Comparison of ENCODE assay signal across 8 cellular contexts in genomic region chr5:177302354-177303110, GRCh38. TPM values are rescaled to one million over a fixed set of nuclear protein-coding genes. Genes with fewer than 3 reads are reported as not detected.
A peak's percentile ranks its signal among the peaks of the same experiment; 100 is the strongest.
DNase-seq lines count a peak whose midpoint lies in the region; ATAC-seq, FAIRE-seq and TF ChIP-seq lines count a peak whose summit lies in the region.

No MANE protein-coding gene starts in this region.

- peak overlapping the region; percentile 93 for H3K4me3 Mint-ChIP-seq in activated CD8-positive, alpha-beta T cell treated with anti-CD3 and anti-CD28 coated beads, Interleukin-2, amount 10 ng/mL, durations not matched to agents 7 days and 5 days
- peak overlapping the region; percentile 88 to 90 for H3K4me3 Mint-ChIP-seq in stimulated activated naive CD8-positive, alpha-beta T cell treated with anti-CD3 and anti-CD28 coated beads, Interleukin-15, amount 100 ng/mL, for 72 hours

- POLR2A ChIA-PET in A549 (lab: Yijun Ruan, JAX) = interaction anchor here (0.6 kb wide), 1 partner anchor 155 kb away, joined by 4 read pairs; no protein-coding TSS in a partner anchor
- POLR2A ChIA-PET in activated CD8-positive, alpha-beta T cell treated with anti-CD3 and anti-CD28 coated beads, Interleukin-2, amount 10 ng/mL, durations not matched to agents 7 days and 5 days (lab: Charles Lee) = interaction anchor here (0.5 to 1.6 kb wide), 3 partner anchors 10 to 183 kb away, joined by 3 to 7 read pairs (median 6); partner anchors contain the start of genes LMAN2 and MXD3

- no peaks in the 10 kb centered on the region for H3K27me3 ChIP-seq in H7 (ENCODE audit: control insufficient read depth, insufficient read depth, low read length)
- no peaks in the 10 kb centered on the region for H3K27me3 ChIP-seq in iPS DF 6.9 (ENCODE audit: control insufficient read depth, insufficient read depth, low read length)

- peak overlapping the region; percentile 68 for H3K4me3 ChIP-seq in A549
- H3K4me3 ChIP-seq in H7 (ENCODE audit: insufficient read depth, low read depth, low read length) = peak overlapping the region; percentile 92
- H3K4me3 ChIP-seq in iPS DF 6.9 (ENCODE audit: low read length) = peak overlapping the region; percentile 80; the same call in 1 of the 2 replicates

- TF ChIP-seq EP300 in A549 (IDR thresholded peaks at IDR 0.05) = no peak

- WGBS in A549 (ENCODE audit: missing lambda C conversion rate) = 79% methylated on average over 22 of the region's 24 CpGs
- no CpG with 5 or more reads among the region's 24 CpGs for WGBS in iPS DF 6.9 (ENCODE audit: insufficient coverage, insufficient read length)

- TF ChIP-seq POLR2A in A549 (IDR thresholded peaks at IDR 0.05; ENCODE audit: low read length) = no peak

- H3K27me3 Mint-ChIP-seq in activated CD8-positive, alpha-beta T cell treated with anti-CD3 and anti-CD28 coated beads, Interleukin-2, amount 10 ng/mL, durations not matched to agents 7 days and 5 days (ENCODE audit: low read depth) = no peaks in the 10 kb centered on the region
- H3K27me3 Mint-ChIP-seq in stimulated activated naive CD8-positive, alpha-beta T cell treated with anti-CD3 and anti-CD28 coated beads, Interleukin-15, amount 100 ng/mL, for 72 hours = no peaks in the 10 kb centered on the region

- H3K9me3 ChIP-seq in A549 = no peaks in the 10 kb centered on the region
- H3K9me3 ChIP-seq in iPS DF 6.9 (ENCODE audit: control insufficient read depth, insufficient read depth, low read length) = no peaks in the 10 kb centered on the region

- peaks cover 42% of the 10 kb centered on the region for H3K4me1 ChIP-seq in A549
- H3K4me1 ChIP-seq in iPS DF 6.9 (ENCODE audit: control insufficient read depth, insufficient read depth, low read length) = peaks cover 3% of the 10 kb centered on the region; the same call in 1 of the 2 replicates

- no peak for FAIRE-seq in A549 (lab: Jason Lieb, UNC)

- H3K36me3 Mint-ChIP-seq in activated CD8-positive, alpha-beta T cell treated with anti-CD3 and anti-CD28 coated beads, Interleukin-2, amount 10 ng/mL, durations not matched to agents 7 days and 5 days (ENCODE audit: low read depth) = peaks cover 76% of the 10 kb centered on the region

- no peak for TF ChIP-seq RAD21 in A549 (conservative IDR thresholded peaks at IDR 0.05 in 1 of 2, IDR thresholded peaks at IDR 0.05 in 1 of 2)

- H3K27ac Mint-ChIP-seq in activated CD8-positive, alpha-beta T cell treated with anti-CD3 and anti-CD28 coated beads, Interleukin-2, amount 10 ng/mL, durations not matched to agents 7 days and 5 days = peak overlapping the region; percentile 90
- peak overlapping the region; percentile 65 to 95 for H3K27ac Mint-ChIP-seq in stimulated activated naive CD8-positive, alpha-beta T cell treated with anti-CD3 and anti-CD28 coated beads, Interleukin-15, amount 100 ng/mL, for 72 hours

- H3K4me1 Mint-ChIP-seq in activated CD8-positive, alpha-beta T cell treated with anti-CD3 and anti-CD28 coated beads, Interleukin-2, amount 10 ng/mL, durations not matched to agents 7 days and 5 days (ENCODE audit: low read depth) = peaks cover 85% of the 10 kb centered on the region
- H3K4me1 Mint-ChIP-seq in stimulated activated naive CD8-positive, alpha-beta T cell treated with anti-CD3 and anti-CD28 coated beads, Interleukin-15, amount 100 ng/mL, for 72 hours = peaks cover 79% of the 10 kb centered on the region

- DNase-seq in A549 (ENCODE audit: low read depth in 1 of 2, low spot score in 1 of 2) = no peak
- peak; percentile 63 for DNase-seq in H7
- no peak for DNase-seq in activated CD8-positive, alpha-beta T cell treated with anti-CD3 and anti-CD28 coated beads, Interleukin-2, amount 10 ng/mL, durations not matched to agents 7 days and 5 days
- DNase-seq in iPS DF 6.9 (ENCODE audit: low read depth, low spot score) = no peak
- DNase-seq in stimulated activated naive CD8-positive, alpha-beta T cell treated with anti-CD3 and anti-CD28 coated beads, Interleukin-15, amount 100 ng/mL, for 72 hours = no peak
- DNase-seq in effector CD4-positive, alpha-beta T cell = no peak
- no peak for DNase-seq in DMS153 (lab: John Stamatoyannopoulos, UW)
- no peak for DNase-seq in activated CD4-positive, alpha-beta T cell treated with anti-CD3 and anti-CD28 coated beads, Interleukin-2, amount 50 U/mL, for 48 hours

- H3K27ac ChIP-seq in A549 (peak overlapping the region; percentile 95 to 96), iPS DF 6.9 (ENCODE audit: low read length) (no peak overlapping the region)

- CTCF ChIA-PET in A549 (lab: Yijun Ruan, JAX) = interaction anchor here (0.5 to 4.6 kb wide), 5 partner anchors 7 to 189 kb away, joined by 3 to 24 read pairs (median 4); no protein-coding TSS in a partner anchor
- CTCF ChIA-PET in activated CD8-positive, alpha-beta T cell treated with anti-CD3 and anti-CD28 coated beads, Interleukin-2, amount 10 ng/mL, durations not matched to agents 7 days and 5 days (lab: Charles Lee) = interaction anchor here (0.8 to 6.6 kb wide), 6 partner anchors 7 to 231 kb away, joined by 3 to 30 read pairs (median 6); no protein-coding TSS in a partner anchor

- ATAC-seq in A549 = peak; percentile 3 to 35; a peak in 3 of 6 replicates
- no peak for ATAC-seq in activated CD8-positive, alpha-beta T cell treated with anti-CD3 and anti-CD28 coated beads, Interleukin-2, amount 10 ng/mL, durations not matched to agents 7 days and 5 days
- no peak for ATAC-seq in stimulated activated naive CD8-positive, alpha-beta T cell treated with anti-CD3 and anti-CD28 coated beads, Interleukin-15, amount 100 ng/mL, for 72 hours

- no peaks in the 10 kb centered on the region for H3K9me3 Mint-ChIP-seq in activated CD8-positive, alpha-beta T cell treated with anti-CD3 and anti-CD28 coated beads, Interleukin-2, amount 10 ng/mL, durations not matched to agents 7 days and 5 days (ENCODE audit: insufficient read depth)
- no peaks in the 10 kb centered on the region for H3K9me3 Mint-ChIP-seq in stimulated activated naive CD8-positive, alpha-beta T cell treated with anti-CD3 and anti-CD28 coated beads, Interleukin-15, amount 100 ng/mL, for 72 hours

- TF ChIP-seq CTCF in A549 (IDR thresholded peaks at IDR 0.05) = no peak

- H3K36me3 ChIP-seq in H7 (replicated peaks; ENCODE audit: control insufficient read depth, insufficient read depth, low read length) (peaks cover 18% of the 10 kb centered on the region), iPS DF 6.9 (ENCODE audit: control insufficient read depth, insufficient read depth, low read length) (peaks cover 14% of the 10 kb centered on the region; the same call in 1 of the 2 replicates)

- peak overlapping the region; percentile 89 for H3K4me2 ChIP-seq in A549

TF ChIP-seq in A549, 52 proteins besides CTCF, POLR2A, EP300 and RAD21 (continues in another document):
- no peak for TF ChIP-seq EHF (CRISPR knock-in tag; IDR thresholded peaks at IDR 0.05)
- TF ChIP-seq ZC3H11A (IDR thresholded peaks at IDR 0.05) = no peak
- TF ChIP-seq EHMT2 (IDR thresholded peaks at IDR 0.05; ENCODE audit: low read depth) = no peak

RNA-seq across cellular contexts. Expression of gene RAB24, which starts 1.0 kb away (rescaled TPM):
- polyA plus RNA-seq in A549 (2011; rRNA removed) (31.2 and 31.3 TPM in 2 replicates), A549 (2017; fragmentation: RNase III; extraction: RNeasy Plus Mini Kit Qiagen cat#74134 plus additional on column Dnase treatment) (30.0 to 34.5 TPM (median 33.7 TPM) in 3 replicates)
- 67.8 and 69.1 TPM in 2 replicates for polyA plus RNA-seq in A549 (2012; cell fraction: cytosol; rRNA removed)
- 136 and 139 TPM in 2 replicates for polyA plus RNA-seq in A549 (2012; cell fraction: nucleus; rRNA removed)
- 10.8 and 12.4 TPM in 2 replicates for polyA minus RNA-seq in A549 (2011; rRNA and poly(A)+ RNA removed)
- total RNA-seq in H7 (2014; rRNA removed; shearing (Covaris generic)) = 25.4 and 35.7 TPM in 2 replicates
- 10 to 100 TPM; 44.1 to 48.8 TPM for total RNA-seq in activated CD8-positive, alpha-beta T cell treated with anti-CD3 and anti-CD28 coated beads, Interleukin-2, amount 10 ng/mL, durations not matched to agents 7 days and 5 days

RNA-seq across cellular contexts. Expression of gene PRELID1, which starts 1.1 kb away (rescaled TPM):
- polyA plus RNA-seq in A549 (2011; rRNA removed) = 218 and 227 TPM in 2 replicates
- 555 and 569 TPM in 2 replicates for polyA plus RNA-seq in A549 (2012; cell fraction: cytosol; rRNA removed)
- 295 and 331 TPM in 2 replicates for polyA plus RNA-seq in A549 (2012; cell fraction: nucleus; rRNA removed)
- polyA plus RNA-seq in A549 (2017; fragmentation: RNase III; extraction: RNeasy Plus Mini Kit Qiagen cat#74134 plus additional on column Dnase treatment) = 234 to 268 TPM (median 250 TPM) in 3 replicates
- 140 and 167 TPM in 2 replicates for polyA minus RNA-seq in A549 (2011; rRNA and poly(A)+ RNA removed)
- total RNA-seq in H7 (2014; rRNA removed; shearing (Covaris generic)) = 360 and 469 TPM in 2 replicates
- 100 to 1,000 TPM; 152 to 154 TPM for total RNA-seq in activated CD8-positive, alpha-beta T cell treated with anti-CD3 and anti-CD28 coated beads, Interleukin-2, amount 10 ng/mL, durations not matched to agents 7 days and 5 days

RNA-seq across cellular contexts. Expression of gene MXD3, which starts 9.2 kb away (rescaled TPM):
- polyA plus RNA-seq in A549 (2011; rRNA removed) (4.1 and 5.3 TPM in 2 replicates), A549 (2017; fragmentation: RNase III; extraction: RNeasy Plus Mini Kit Qiagen cat#74134 plus additional on column Dnase treatment) (12.4 to 16.9 TPM (median 15.2 TPM) in 3 replicates)
- 23.7 and 28.1 TPM in 2 replicates for polyA plus RNA-seq in A549 (2012; cell fraction: cytosol; rRNA removed)
- polyA plus RNA-seq in A549 (2012; cell fraction: nucleus; rRNA removed) = 66.4 and 71.5 TPM in 2 replicates
- 2.0 and 2.6 TPM in 2 replicates for polyA minus RNA-seq in A549 (2011; rRNA and poly(A)+ RNA removed)
- 26.4 and 27.2 TPM in 2 replicates for total RNA-seq in H7 (2014; rRNA removed; shearing (Covaris generic))
- total RNA-seq in activated CD8-positive, alpha-beta T cell treated with anti-CD3 and anti-CD28 coated beads, Interleukin-2, amount 10 ng/mL, durations not matched to agents 7 days and 5 days = 10 to 100 TPM; 93.2 to 96.9 TPM

RNA-seq across cellular contexts. Expression of gene LMAN2, which starts 48.9 kb away (rescaled TPM):
- 123 and 172 TPM in 2 replicates for polyA plus RNA-seq in A549 (2011; rRNA removed)
- polyA plus RNA-seq in A549 (2012; cell fraction: cytosol; rRNA removed) = 328 and 334 TPM in 2 replicates
- polyA plus RNA-seq in A549 (2012; cell fraction: nucleus; rRNA removed) = 418 and 431 TPM in 2 replicates
- 207 to 222 TPM (median 210 TPM) in 3 replicates for polyA plus RNA-seq in A549 (2017; fragmentation: RNase III; extraction: RNeasy Plus Mini Kit Qiagen cat#74134 plus additional on column Dnase treatment)
- 230 and 259 TPM in 2 replicates for polyA minus RNA-seq in A549 (2011; rRNA and poly(A)+ RNA removed)
- total RNA-seq in H7 (2014; rRNA removed; shearing (Covaris generic)) = 221 and 225 TPM in 2 replicates
- 100 to 1,000 TPM; 119 to 127 TPM for total RNA-seq in activated CD8-positive, alpha-beta T cell treated with anti-CD3 and anti-CD28 coated beads, Interleukin-2, amount 10 ng/mL, durations not matched to agents 7 days and 5 days

RNA-seq across cellular contexts. Expression of gene RGS14, which starts 55.2 kb away (rescaled TPM):
- polyA plus RNA-seq in A549 (2011; rRNA removed) = 3.9 and 5.8 TPM in 2 replicates
- 13.9 and 18.5 TPM in 2 replicates for polyA plus RNA-seq in A549 (2012; cell fraction: cytosol; rRNA removed)
- polyA plus RNA-seq in A549 (2012; cell fraction: nucleus; rRNA removed) = 16.1 and 18.7 TPM in 2 replicates
- polyA plus RNA-seq in A549 (2017; fragmentation: RNase III; extraction: RNeasy Plus Mini Kit Qiagen cat#74134 plus additional on column Dnase treatment) = 5.2 to 8.4 TPM (median 6.4 TPM) in 3 replicates
- 2.6 and 2.9 TPM in 2 replicates for polyA minus RNA-seq in A549 (2011; rRNA and poly(A)+ RNA removed)
- 31.0 and 32.4 TPM in 2 replicates for total RNA-seq in H7 (2014; rRNA removed; shearing (Covaris generic))
- 100 to 1,000 TPM; 112 to 117 TPM for total RNA-seq in activated CD8-positive, alpha-beta T cell treated with anti-CD3 and anti-CD28 coated beads, Interleukin-2, amount 10 ng/mL, durations not matched to agents 7 days and 5 days

Comparison
In these comparisons a context has a peak if more than half of its experiments do, and no peak if none do; other contexts are left out.
1. ATAC-seq: peak in A549 (2 of 2); none in activated CD8-positive, alpha-beta T cell treated with anti-CD3 and anti-CD28 coated beads, Interleukin-2, amount 10 ng/mL, durations not matched to agents 7 days and 5 days (single experiment) and stimulated activated naive CD8-positive, alpha-beta T cell treated with anti-CD3 and anti-CD28 coated beads, Interleukin-15, amount 100 ng/mL, for 72 hours (single experiment).
2. Peak in every context shown above with its lines, with median percentiles within 50 percentile points of each other: H3K4me3 ChIP-seq.